ENCODE assay signal across 15 cellular contexts in genomic region chr9:19488721-19489120, GRCh38.
"Had no signal": no experiment of that assay in that cellular context is flagged by ENCODE, and none has a peak within 500 bp of the region (broad histone marks: within the 10 kb centered on the region; RNA-seq: fewer than 3 reads in every experiment).

No MANE protein-coding gene starts in this region.

- H3K27ac ChIP-seq: gastroesophageal sphincter had no signal

- H3K4me3 Mint-ChIP-seq: activated naive CD8-positive, alpha-beta T cell; activated T-cell treated with anti-CD3 and anti-CD28 coated beads, Interleukin-2, amount 50 U/mL, for 24 hours; immature natural killer cell; natural killer cell treated with Interleukin-12 subunit alpha and Interleukin-12 subunit beta and Interleukin-15 and Interleukin-18, amount 100 ng/mL, for 72 hours; stimulated activated naive CD8-positive, alpha-beta T cell treated with anti-CD3 and anti-CD28 coated beads, Interleukin-15, Interleukin-2, amounts not matched to agents 100 ng/mL and 50 ng/mL, for 24 hours had no signal

- H3K36me3 Mint-ChIP-seq: activated naive CD8-positive, alpha-beta T cell; immature natural killer cell; natural killer cell treated with Interleukin-12 subunit alpha and Interleukin-12 subunit beta and Interleukin-15 and Interleukin-18, amount 100 ng/mL, for 72 hours had no signal

- DNase-seq: activated CD4-positive, alpha-beta T cell treated with anti-CD3 and anti-CD28 coated beads, Interleukin-2, amount 50 U/mL, for 4 hours; activated CD4-positive, CD25-positive, alpha-beta regulatory T cell treated with anti-CD3 and anti-CD28 coated beads, Interleukin-2, amount 50 U/mL, for 72 hours; activated effector memory CD4-positive, alpha-beta T cell treated with Interleukin-2 at 50 U/mL for 16 hours; activated T-cell treated with anti-CD3 and anti-CD28 coated beads, Interleukin-2, amount 50 U/mL, for 24 hours; aorta; effector CD4-positive, alpha-beta T cell; immature natural killer cell; left colon; stimulated activated CD4-positive, alpha-beta T cell treated with anti-CD3 and anti-CD28 coated beads, Interleukin-4, amount 100 ng/mL, for 1 hour; stimulated activated CD8-positive, alpha-beta memory T cell treated with anti-CD3 and anti-CD28 coated beads, Interleukin-4, amount 100 ng/mL, for 48 hours; SW 1271 had no signal

- H3K9me3 Mint-ChIP-seq: activated T-cell treated with anti-CD3 and anti-CD28 coated beads, Interleukin-2, amount 50 U/mL, for 24 hours; immature natural killer cell; natural killer cell treated with Interleukin-12 subunit alpha and Interleukin-12 subunit beta and Interleukin-15 and Interleukin-18, amount 100 ng/mL, for 72 hours; stimulated activated naive CD8-positive, alpha-beta T cell treated with anti-CD3 and anti-CD28 coated beads, Interleukin-15, Interleukin-2, amounts not matched to agents 100 ng/mL and 50 ng/mL, for 24 hours had no signal

- H3K27ac Mint-ChIP-seq: activated T-cell treated with anti-CD3 and anti-CD28 coated beads, Interleukin-2, amount 50 U/mL, for 24 hours; immature natural killer cell; natural killer cell treated with Interleukin-12 subunit alpha and Interleukin-12 subunit beta and Interleukin-15 and Interleukin-18, amount 100 ng/mL, for 72 hours; stimulated activated naive CD8-positive, alpha-beta T cell treated with anti-CD3 and anti-CD28 coated beads, Interleukin-15, Interleukin-2, amounts not matched to agents 100 ng/mL and 50 ng/mL, for 24 hours had no signal

- H3K9me3 ChIP-seq: gastroesophageal sphincter had no signal

- ATAC-seq: gastroesophageal sphincter; left colon; natural killer cell treated with Interleukin-12 subunit alpha and Interleukin-12 subunit beta and Interleukin-15 and Interleukin-18, amount 100 ng/mL, for 72 hours had no signal
